In genomic region chr7:15462721-15463389, GRCh38 we compare ENCODE assay signal across 17 cellular contexts.
"Had no signal": no experiment of that assay in that cellular context is flagged by ENCODE, and none has a peak within 500 bp of the region (broad histone marks: within the 10 kb centered on the region; RNA-seq: fewer than 3 reads in every experiment).

No MANE protein-coding gene starts in this region.

- H3K27me3 ChIP-seq: body of pancreas, dorsolateral prefrontal cortex, gastroesophageal sphincter, hepatocyte, stomach, tibial nerve, vagina had no signal

- H2AFZ ChIP-seq: hepatocyte, parathyroid adenoma had no signal

- ATAC-seq: body of pancreas, lower lobe of right lung had no signal

- H3K36me3 ChIP-seq: gastroesophageal sphincter, lower lobe of right lung, stomach, tibial nerve, vagina had no signal

- H3K9me3 ChIP-seq: body of pancreas, gastroesophageal sphincter, lower lobe of right lung, stomach, tibial nerve, vagina had no signal

- H3K4me1 ChIP-seq: body of pancreas, lower lobe of right lung, parathyroid adenoma had no signal

- H3K9ac ChIP-seq: parathyroid adenoma had no signal

- H3K4me3 ChIP-seq: body of pancreas, dorsolateral prefrontal cortex, gastroesophageal sphincter, hepatocyte, lower lobe of right lung, stomach, tibial nerve, vagina had no signal

- H3K27ac ChIP-seq: body of pancreas, dorsolateral prefrontal cortex, hepatocyte, lower lobe of right lung, parathyroid adenoma had no signal

- H3K4me2 ChIP-seq: hepatocyte had no signal

- DNase-seq: activated CD4-positive, alpha-beta T cell treated with anti-CD3 and anti-CD28 coated beads, Interleukin-2, amount 10 ng/mL, durations not matched to agents 7 days and 5 days; activated CD4-positive, CD25-positive, alpha-beta regulatory T cell; activated naive CD4-positive, alpha-beta T cell treated with anti-CD3 and anti-CD28 coated beads, Interleukin-2, amount 50 U/mL, for 16 hours; body of pancreas; cerebellar nuclear complex; dorsolateral prefrontal cortex; kidney glomerular epithelial cell; lower lobe of right lung; midbrain; naive B cell; stimulated activated CD4-positive, alpha-beta T cell treated with anti-CD3 and anti-CD28 coated beads, Interleukin-15, amount 100 ng/mL, for 24 hours; stomach had no signal
